ENCODE assay signal across 10 cellular contexts in genomic region chr17:40448213-40448638, GRCh38. TPM values are rescaled to one million over a fixed set of nuclear protein-coding genes. Genes with fewer than 3 reads are reported as not detected.
DNase-seq lines count a peak whose midpoint lies in the region; ATAC-seq and TF ChIP-seq lines count a peak whose summit lies in the region.
"Had no signal": no experiment of that assay in that cellular context is flagged by ENCODE, and none has a peak within 500 bp of the region (broad histone marks: within the 10 kb centered on the region; RNA-seq: fewer than 3 reads in every experiment).

No MANE protein-coding gene starts in this region.

- POLR2A ChIA-PET in RWPE1 (lab: Yijun Ruan, JAX; ENCODE audit: low non-redundant PET): no interaction called here

- H3K4me2 ChIP-seq in GM23248 (ENCODE audit: unreplicated experiment) (peak overlapping the region; percentile 98), GM23338 (no peak overlapping the region)

- H3K27ac ChIP-seq in GM23248 (peak overlapping the region; percentile 89), RWPE1 (peak overlapping the region; percentile 31), gastrocnemius medialis (peak overlapping the region; percentile 60 to 79 (median 70)), GM23338 (ENCODE audit: low read depth) (no peak overlapping the region)

- DNase-seq in GM23248 (peak; percentile 64), RWPE1 (ENCODE audit: low spot score) (no peak), fibroblast of peridontal ligament (ENCODE audit: extremely low read depth) (peak; percentile 62), gastrocnemius medialis (peak in 1 of 2 donors; percentile 33), ureter (ENCODE audit: low spot score) (no peak), GM23338 (ENCODE audit: low spot score) (no peak)
- no peak for DNase-seq in natural killer cell treated with Interleukin-12 subunit alpha and Interleukin-12 subunit beta and Interleukin-15 and Interleukin-18, amount 100 ng/mL, for 72 hours (ENCODE audit: low spot score)
- DNase-seq: cerebellar nuclear complex, NCI-H524 had no signal

- TF ChIP-seq POLR2A in gastrocnemius medialis (IDR thresholded peaks at IDR 0.05): no peak

- H3K27me3 ChIP-seq in GM23248 (replicated peaks; ENCODE audit: insufficient read depth) (no peaks in the 10 kb centered on the region), gastrocnemius medialis (no peaks in the 10 kb centered on the region), GM23338 (ENCODE audit: insufficient read depth) (peaks cover 6% of the 10 kb centered on the region; the same call in 1 of the 2 replicates)

- H3K4me1 ChIP-seq in GM23248 (ENCODE audit: insufficient read depth) (peaks cover 80% of the 10 kb centered on the region), gastrocnemius medialis (peaks cover 36 to 43% of the 10 kb centered on the region in 2 donors), GM23338 (ENCODE audit: insufficient read depth) (peaks cover 34% of the 10 kb centered on the region)

- H3F3A ChIP-seq in GM23248 (ENCODE audit: insufficient read depth): peaks cover 83% of the 10 kb centered on the region
- H3F3A ChIP-seq in GM23338 (replicated peaks; ENCODE audit: low read depth): no peaks in the 10 kb centered on the region; the same call in 1 of the 2 replicates

- in situ Hi-C loops in GM23248 (cut with MboI) (no loop called here), gastrocnemius medialis (cut with MboI; ENCODE audit: low sequenced_read_pairs in 4 of 4) (loop anchor here in 2 of 4 donors (10.0 to 25.0 kb wide), 2 partner anchors 87 to 89 kb away; no protein-coding TSS in a partner anchor)

- H3K79me2 ChIP-seq in GM23248 (ENCODE audit: insufficient read depth): peaks cover 90% of the 10 kb centered on the region
- peaks cover 67% of the 10 kb centered on the region for H3K79me2 ChIP-seq in GM23338 (replicated peaks; ENCODE audit: insufficient read depth)

- H3K9me2 ChIP-seq in GM23248 (ENCODE audit: insufficient read depth) (no peaks in the 10 kb centered on the region), GM23338 (ENCODE audit: insufficient read depth) (no peaks in the 10 kb centered on the region)

- no peaks in the 10 kb centered on the region for H3K9me3 Mint-ChIP-seq in GM23338
- H3K9me3 Mint-ChIP-seq in natural killer cell treated with Interleukin-12 subunit alpha and Interleukin-12 subunit beta and Interleukin-15 and Interleukin-18, amount 100 ng/mL, for 72 hours: no peaks in the 10 kb centered on the region

- no peak for ATAC-seq in gastrocnemius medialis
- ATAC-seq in HG02642 (IDR thresholded peaks at IDR 0.05; ENCODE audit: poor library complexity, unreplicated experiment): no peak
- ATAC-seq in GM23338: no peak
- ATAC-seq in natural killer cell treated with Interleukin-12 subunit alpha and Interleukin-12 subunit beta and Interleukin-15 and Interleukin-18, amount 100 ng/mL, for 72 hours: no peak

- H3K9me3 ChIP-seq in GM23248 (ENCODE audit: low read depth) (no peaks in the 10 kb centered on the region), gastrocnemius medialis (no peaks in the 10 kb centered on the region)

- intact Hi-C loops in gastrocnemius medialis (cut with DNase I; ENCODE audit: low total_unique reads): no loop called here

- WGBS in GM23248 (ENCODE audit: low coverage in 1 of 2, low lambda C conversion rate in 2 of 2, missing lambda C conversion rate in 2 of 2), 2 experiments: 10 to 25% methylated on average over 8 of the region's 8 CpGs

- CTCF ChIA-PET in RWPE1 (lab: Yijun Ruan, JAX): interaction anchor here (1.2 to 1.3 kb wide), 2 partner anchors 85 to 89 kb away, joined by 4 to 5 read pairs; no protein-coding TSS in a partner anchor

- peaks cover 9% of the 10 kb centered on the region for H3K27me3 Mint-ChIP-seq in GM23338 (ENCODE audit: insufficient read depth, low read depth, poor library complexity)
- peaks cover 14 to 17% of the 10 kb centered on the region in 2 donors for H3K27me3 Mint-ChIP-seq in natural killer cell treated with Interleukin-12 subunit alpha and Interleukin-12 subunit beta and Interleukin-15 and Interleukin-18, amount 100 ng/mL, for 72 hours

- no peak overlapping the region for H3K27ac Mint-ChIP-seq in GM23338
- H3K27ac Mint-ChIP-seq in natural killer cell treated with Interleukin-12 subunit alpha and Interleukin-12 subunit beta and Interleukin-15 and Interleukin-18, amount 100 ng/mL, for 72 hours: no peak overlapping the region

- H3K9ac ChIP-seq in GM23248: peak overlapping the region; percentile 99

- no peaks in the 10 kb centered on the region for H4K20me1 ChIP-seq in GM23248 (ENCODE audit: insufficient read depth)
- no peaks in the 10 kb centered on the region for H4K20me1 ChIP-seq in GM23338 (replicated peaks; ENCODE audit: insufficient read depth)

- H3K4me3 Mint-ChIP-seq in GM23338: no peak overlapping the region
- H3K4me3 Mint-ChIP-seq in natural killer cell treated with Interleukin-12 subunit alpha and Interleukin-12 subunit beta and Interleukin-15 and Interleukin-18, amount 100 ng/mL, for 72 hours: no peak overlapping the region

- H3K4me1 Mint-ChIP-seq in GM23338: peaks cover 40% of the 10 kb centered on the region
- H3K4me1 Mint-ChIP-seq in natural killer cell treated with Interleukin-12 subunit alpha and Interleukin-12 subunit beta and Interleukin-15 and Interleukin-18, amount 100 ng/mL, for 72 hours (ENCODE audit: low read depth in 2 of 2): peaks cover 28 to 33% of the 10 kb centered on the region in 2 donors

- peak overlapping the region; percentile 97 for H3K4me3 ChIP-seq in GM23248
- H3K4me3 ChIP-seq in gastrocnemius medialis: peak overlapping the region; percentile 2 to 64 (median 12)
- no peak overlapping the region for H3K4me3 ChIP-seq in GM23338

- no peak for TF ChIP-seq CTCF in RWPE1 (conservative IDR thresholded peaks at IDR 0.05; ENCODE audit: low read depth)
- no peak for TF ChIP-seq CTCF in gastrocnemius medialis (IDR thresholded peaks at IDR 0.05 in 4 of 5, conservative IDR thresholded peaks at IDR 0.05 in 1 of 5)
- TF ChIP-seq CTCF in GM23338 (conservative IDR thresholded peaks at IDR 0.05; ENCODE audit: low read depth in 2 of 2): no peak

- H3K36me3 Mint-ChIP-seq in GM23338 (ENCODE audit: low read depth): peaks cover 13% of the 10 kb centered on the region
- no peaks in the 10 kb centered on the region for H3K36me3 Mint-ChIP-seq in natural killer cell treated with Interleukin-12 subunit alpha and Interleukin-12 subunit beta and Interleukin-15 and Interleukin-18, amount 100 ng/mL, for 72 hours

- H3K36me3 ChIP-seq in GM23248 (ENCODE audit: low read depth): peaks cover 6% of the 10 kb centered on the region
- no peaks in the 10 kb centered on the region for H3K36me3 ChIP-seq in gastrocnemius medialis
- peaks cover 7% of the 10 kb centered on the region; the same call in 1 of the 2 replicates for H3K36me3 ChIP-seq in GM23338 (ENCODE audit: insufficient read depth)

- H2AFZ ChIP-seq in GM23248: no peak overlapping the region
- no peak overlapping the region for H2AFZ ChIP-seq in GM23338

TF ChIP-seq in GM23338, 12 proteins besides CTCF, POLR2A, EP300 and RAD21 (continues in another document):
- TF ChIP-seq JUNB (IDR thresholded peaks at IDR 0.05; ENCODE audit: unreplicated experiment): no peak
- no peak for TF ChIP-seq EZH2 (IDR thresholded peaks at IDR 0.05; ENCODE audit: low read depth, unreplicated experiment)
- no peak for TF ChIP-seq ZNF331 (CRISPR knock-in tag; IDR thresholded peaks at IDR 0.05; ENCODE audit: low read depth)
- no peak for TF ChIP-seq ETS1 (IDR thresholded peaks at IDR 0.05)

RNA-seq across cellular contexts. Expression of gene IGFBP4, which starts 5.0 kb away (rescaled TPM):
- total RNA-seq in GM23248 (2014; rRNA removed; shearing (Covaris generic)): 361 and 408 TPM in 2 replicates
- polyA plus RNA-seq in GM23248 (2016; fragmentation: Nextera tagmentation; extraction: Ambion mirVana) (1,209 and 1,277 TPM in 2 replicates), GM23338 (2016; fragmentation: Nextera tagmentation; extraction: Ambion mirVana) (37.6 and 38.7 TPM in 2 replicates)
- total RNA-seq in gastrocnemius medialis (10 to 100 TPM; 14.5 to 56.8 (median 36.5) TPM), ureter (505 TPM)
- total RNA-seq in GM23338 (2014; rRNA removed; shearing (Covaris generic)): 78.9 and 87.2 TPM in 2 replicates
- total RNA-seq in natural killer cell treated with Interleukin-12 subunit alpha and Interleukin-12 subunit beta and Interleukin-15 and Interleukin-18, amount 100 ng/mL, for 72 hours: under 1 TPM; 0.59 to 0.88 TPM

RNA-seq across cellular contexts. Expression of gene TOP2A, which starts 30.5 kb away (rescaled TPM):
- total RNA-seq in GM23248 (2014; rRNA removed; shearing (Covaris generic)): 71.4 and 75.8 TPM in 2 replicates
- 39.6 and 47.0 TPM in 2 replicates for polyA plus RNA-seq in GM23248 (2016; fragmentation: Nextera tagmentation; extraction: Ambion mirVana)
- 1 to 10 TPM in 2 of 4 donors, under 1 TPM in 2; 0.26 to 1.6 (median 1.0) TPM for total RNA-seq in gastrocnemius medialis
- 2.9 TPM for total RNA-seq in ureter
- 258 and 263 TPM in 2 replicates for total RNA-seq in GM23338 (2014; rRNA removed; shearing (Covaris generic))
- polyA plus RNA-seq in GM23338 (2016; fragmentation: Nextera tagmentation; extraction: Ambion mirVana): 442 and 485 TPM in 2 replicates
- total RNA-seq in natural killer cell treated with Interleukin-12 subunit alpha and Interleukin-12 subunit beta and Interleukin-15 and Interleukin-18, amount 100 ng/mL, for 72 hours: 100 to 1,000 TPM in 1 of 2 donors, 10 to 100 TPM in 1; 96.7 to 116 TPM

RNA-seq across cellular contexts. Expression of gene TNS4, which starts 53.2 kb away (rescaled TPM):
- total RNA-seq in GM23248 (2014; rRNA removed; shearing (Covaris generic)): not detected in 2 replicates
- polyA plus RNA-seq in GM23248 (2016; fragmentation: Nextera tagmentation; extraction: Ambion mirVana) (0.20 and 0.44 TPM in 2 replicates), GM23338 (2016; fragmentation: Nextera tagmentation; extraction: Ambion mirVana) (0.31 and 0.64 TPM in 2 replicates)
- total RNA-seq in gastrocnemius medialis (under 1 TPM in 1 of 4 donors, not detected in 3; 0.18 TPM), ureter (53.1 TPM)
- total RNA-seq in GM23338 (2014; rRNA removed; shearing (Covaris generic)): 0.08 and 4.9 TPM in 2 replicates
- total RNA-seq in natural killer cell treated with Interleukin-12 subunit alpha and Interleukin-12 subunit beta and Interleukin-15 and Interleukin-18, amount 100 ng/mL, for 72 hours: 1 to 10 TPM in 1 of 2 donors, under 1 TPM in 1; 0.76 to 2.9 TPM

Comparison
In these comparisons a context has a peak if more than half of its experiments do, and no peak if none do; other contexts are left out.
1. DNase-seq: peak in GM23248 (single experiment) and fibroblast of peridontal ligament (single experiment); none in RWPE1 (single experiment), ureter (single experiment), GM23338 (single experiment) and natural killer cell treated with Interleukin-12 subunit alpha and Interleukin-12 subunit beta and Interleukin-15 and Interleukin-18, amount 100 ng/mL, for 72 hours (single experiment).
2. RNA of gene IGFBP4, which starts 5.0 kb away (total RNA-seq): 505 TPM in ureter (single experiment), 361 to 408 TPM in GM23248, 78.9 to 87.2 TPM in GM23338 and 14.5 to 56.8 TPM in gastrocnemius medialis; 0.59 to 0.88 TPM in natural killer cell treated with Interleukin-12 subunit alpha and Interleukin-12 subunit beta and Interleukin-15 and Interleukin-18, amount 100 ng/mL, for 72 hours; every median in the first group is over 4 times any median in the second.
3. RNA of gene TOP2A, which starts 30.5 kb away (total RNA-seq): 258 to 263 TPM in GM23338, 96.7 to 116 TPM in natural killer cell treated with Interleukin-12 subunit alpha and Interleukin-12 subunit beta and Interleukin-15 and Interleukin-18, amount 100 ng/mL, for 72 hours and 71.4 to 75.8 TPM in GM23248; 2.9 TPM in ureter (single experiment) and 0.26 to 1.6 TPM in gastrocnemius medialis; every median in the first group is over 10 times any median in the second.